In genomic region chr17:78993241-78993956, GRCh38 we compare ENCODE assay signal across 1 cellular context.
TF ChIP-seq lines count a peak whose summit lies in the region.

No MANE protein-coding gene starts in this region.

TF ChIP-seq in K562, 482 proteins besides CTCF, POLR2A, EP300 and RAD21 (continued from another document):
- TF ChIP-seq ZNF639 (CRISPR knock-in tag; conservative IDR thresholded peaks at IDR 0.05 in 1 of 2, IDR thresholded peaks at IDR 0.05 in 1 of 2) (no peak), MBD1 (CRISPR knock-in tag; IDR thresholded peaks at IDR 0.05) (peak; percentile 55; the same call in 1 of the 2 replicates), ZNF134 (CRISPR knock-in tag; conservative IDR thresholded peaks at IDR 0.05) (no peak), HOXB6 (CRISPR knock-in tag; IDR thresholded peaks at IDR 0.05; ENCODE audit: borderline replicate concordance) (no peak), HDAC8 (tag; IDR thresholded peaks at IDR 0.05) (no peak), LARP7 (IDR thresholded peaks at IDR 0.05) (no peak), NCOA6 (IDR thresholded peaks at IDR 0.05) (no peak), RERE (CRISPR knock-in tag; IDR thresholded peaks at IDR 0.05; ENCODE audit: borderline replicate concordance) (no peak), RBM34 (IDR thresholded peaks at IDR 0.05; ENCODE audit: borderline replicate concordance, insufficient read depth, low read length) (no peak), ZNF436 (CRISPR knock-in tag; IDR thresholded peaks at IDR 0.05) (no peak), ZC3H4 (CRISPR knock-in tag; IDR thresholded peaks at IDR 0.05; ENCODE audit: borderline replicate concordance) (no peak), TAF1 (IDR thresholded peaks at IDR 0.05; ENCODE audit: control insufficient read depth, extremely low read depth, insufficient read depth, low read length, severe bottlenecking) (no peak), SREBF1 (IDR thresholded peaks at IDR 0.05; ENCODE audit: borderline replicate concordance, low read depth, low read length) (no peak), CHD1 (IDR thresholded peaks at IDR 0.05; ENCODE audit: low read length) (no peak), KAT8 (IDR thresholded peaks at IDR 0.05; ENCODE audit: low read depth) (no peak), ZNF354B (CRISPR knock-in tag; IDR thresholded peaks at IDR 0.05) (no peak), ZNF511 (CRISPR knock-in tag; IDR thresholded peaks at IDR 0.05) (no peak), GABPB1 (CRISPR knock-in tag; IDR thresholded peaks at IDR 0.05) (0 out of 2 replicates have a peak, but pooled peaks have one; percentile 17), CBFA2T2 (conservative IDR thresholded peaks at IDR 0.05) (no peak), USF2 (CRISPR knock-in tag; IDR thresholded peaks at IDR 0.05) (no peak), BRD4 (IDR thresholded peaks at IDR 0.05) (no peak), ZNF785 (CRISPR knock-in tag; IDR thresholded peaks at IDR 0.05) (no peak), CREB5 (CRISPR knock-in tag; IDR thresholded peaks at IDR 0.05) (no peak), TCF7L2 (IDR thresholded peaks at IDR 0.05; ENCODE audit: low read depth, low read length) (no peak), MYNN (IDR thresholded peaks at IDR 0.05) (no peak), MYNN (CRISPR knock-in tag; IDR thresholded peaks at IDR 0.05) (no peak), IRF9 (tag; IDR thresholded peaks at IDR 0.05) (no peak), SUPT5H (IDR thresholded peaks at IDR 0.05) (no peak), ELF4 (CRISPR knock-in tag; IDR thresholded peaks at IDR 0.05) (no peak), ZNF408 (CRISPR knock-in tag; IDR thresholded peaks at IDR 0.05; ENCODE audit: low read depth) (no peak), ZBTB7A (IDR thresholded peaks at IDR 0.05; ENCODE audit: borderline replicate concordance, control insufficient read depth, low read depth, low read length) (peak; percentile 81; the same call in 1 of the 2 replicates), NFE2 (IDR thresholded peaks at IDR 0.05; ENCODE audit: low read depth) (no peak), VEZF1 (CRISPR knock-in tag; IDR thresholded peaks at IDR 0.05) (no peak), TRIM28 (IDR thresholded peaks at IDR 0.05) (peak; percentile 54; the same call in 1 of the 2 replicates), CBX1 (IDR thresholded peaks at IDR 0.05; ENCODE audit: low read depth) (0 out of 2 replicates have a peak, but pooled peaks have one; percentile 19), ZBTB33 (CRISPR knock-in tag; IDR thresholded peaks at IDR 0.05) (peak; percentile 76), CEBPZ (IDR thresholded peaks at IDR 0.05; ENCODE audit: borderline replicate concordance, low read depth, low read length) (no peak), MYBL2 (IDR thresholded peaks at IDR 0.05; ENCODE audit: low read depth) (no peak), MYBL2 (CRISPR knock-in tag; IDR thresholded peaks at IDR 0.05; ENCODE audit: borderline replicate concordance) (no peak), ELF1 (tag; IDR thresholded peaks at IDR 0.05) (no peak), ERF (CRISPR knock-in tag; IDR thresholded peaks at IDR 0.05) (no peak)
TF ChIP-seq in K562: peak in this region for 7.
